ENCODE assay signal across 8 cellular contexts in the genomic region with DNA sequence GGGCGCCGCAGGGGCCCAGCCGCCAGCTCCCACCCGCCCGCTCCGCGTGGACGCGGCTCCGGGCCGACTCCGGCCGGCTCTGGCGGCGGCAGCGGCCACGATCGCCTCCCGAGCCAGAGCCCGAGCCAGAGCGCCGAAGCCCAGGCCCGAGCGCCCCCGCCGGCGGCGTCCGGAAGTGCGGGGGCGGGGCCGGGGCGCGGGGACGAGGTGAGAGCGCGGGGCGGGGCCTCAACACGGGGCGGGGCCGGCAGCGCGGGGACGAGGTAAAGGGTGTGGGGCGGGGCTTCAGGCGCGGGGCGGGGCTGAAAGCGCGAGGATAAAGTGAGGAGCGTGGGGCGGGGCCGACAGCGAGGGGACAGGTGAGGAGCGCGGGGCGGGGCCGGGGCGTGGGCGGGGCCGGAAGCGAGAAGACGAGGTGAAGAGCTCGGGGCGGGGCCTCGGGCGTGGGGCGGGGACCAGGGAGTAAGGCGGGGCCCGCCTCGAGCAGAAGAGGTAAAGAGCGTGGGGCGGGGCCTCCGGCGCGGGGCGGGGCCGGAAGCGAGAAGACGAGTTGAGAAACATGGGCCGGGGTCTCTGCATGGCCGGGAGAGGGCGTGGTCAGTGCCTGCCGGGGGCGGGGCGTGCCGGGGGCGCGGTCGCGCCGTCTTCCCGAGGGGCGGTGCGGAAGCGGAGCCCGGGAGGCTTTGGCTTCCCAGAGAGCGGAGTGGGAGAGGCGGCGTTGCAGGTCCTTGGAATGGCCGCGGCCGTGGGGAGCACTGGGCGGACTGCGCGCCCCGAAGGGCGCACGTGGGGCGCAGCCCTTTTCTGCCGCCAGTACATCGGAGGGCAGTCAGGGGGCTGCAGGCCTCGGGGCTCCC. TPM values are rescaled to one million over a fixed set of nuclear protein-coding genes. Genes with fewer than 3 reads are reported as not detected.
DNase-seq lines count a peak whose midpoint lies in the region; ATAC-seq and TF ChIP-seq lines count a peak whose summit lies in the region.

Gene AXIN1 (minus strand): TSS at position 177 of the 857 bp plus-strand sequence. CDS start 5,698 bp downstream, outside the sequence.

- H3K36me3 ChIP-seq in DOHH2 (ENCODE audit: control insufficient read depth, low read length) (peaks cover 9% of the 10 kb centered on the region), MG63 (peaks cover 28% of the 10 kb centered on the region)

- peak; percentile 83 for ATAC-seq in stimulated activated naive CD8-positive, alpha-beta T cell treated with anti-CD3 and anti-CD28 coated beads, Interleukin-15, Interleukin-2, amounts not matched to agents 100 U/mL and 50 U/mL, for 24 hours

- H3K9me2 ChIP-seq in DOHH2 (replicated peaks; ENCODE audit: control insufficient read depth, low read length): no peaks in the 10 kb centered on the region

- peaks cover 5% of the 10 kb centered on the region for H4K20me1 ChIP-seq in DOHH2 (ENCODE audit: control insufficient read depth, insufficient read depth, low read depth, low read length)

- no peak within 1 kb of the TSS for H3K27ac ChIP-seq in DOHH2 (ENCODE audit: low read depth, low read length)

- H3K4me3 ChIP-seq in DOHH2 (ENCODE audit: low read length) (peak within 1 kb of the TSS; percentile 73), MG63 (peak within 1 kb of the TSS; percentile 72), fibroblast of the aortic adventitia (ENCODE audit: low read depth, low read length) (peak within 1 kb of the TSS; percentile 77)

- peaks cover 12% of the 10 kb centered on the region for H3K4me1 Mint-ChIP-seq in nephron

- H3F3A ChIP-seq in DOHH2 (ENCODE audit: control insufficient read depth, insufficient read depth): no peaks in the 10 kb centered on the region

- H3K4me1 ChIP-seq in DOHH2 (ENCODE audit: control insufficient read depth, low read length): peaks cover 35% of the 10 kb centered on the region

- peak within 1 kb of the TSS; percentile 66 for H3K4me2 ChIP-seq in DOHH2 (ENCODE audit: low read length)

- no peaks in the 10 kb centered on the region for H3K9me3 Mint-ChIP-seq in nephron

- no peaks in the 10 kb centered on the region for H3K9me3 ChIP-seq in DOHH2 (ENCODE audit: control insufficient read depth, insufficient read depth, low read length)
- no peaks in the 10 kb centered on the region for H3K9me3 ChIP-seq in MG63

- peaks cover 41% of the 10 kb centered on the region for H3K79me2 ChIP-seq in DOHH2 (ENCODE audit: control insufficient read depth, low read length)

- DNase-seq in GOT3 (lab: John Stamatoyannopoulos, UW): peak; percentile 75
- peak; percentile 99 for DNase-seq in MG63
- peak; percentile 94 to 97 for DNase-seq in SHP77 (lab: John Stamatoyannopoulos, UW)
- peak; percentile 99 for DNase-seq in activated effector memory CD4-positive, alpha-beta T cell treated with Interleukin-2 at 50 U/mL for 16 hours
- peak; percentile 75 for DNase-seq in fibroblast of the aortic adventitia (ENCODE audit: low read depth)
- peak; percentile 100 for DNase-seq in stimulated activated naive CD8-positive, alpha-beta T cell treated with anti-CD3 and anti-CD28 coated beads, Interleukin-15, Interleukin-2, amounts not matched to agents 100 U/mL and 50 U/mL, for 24 hours

- H3K27me3 ChIP-seq in DOHH2 (ENCODE audit: control insufficient read depth, low read length) (no peaks in the 10 kb centered on the region), MG63 (no peaks in the 10 kb centered on the region)

- H3K27ac Mint-ChIP-seq in nephron: peak within 1 kb of the TSS in 2 of 3 experiments; percentile 87 to 91

- H3K27me3 Mint-ChIP-seq in nephron (ENCODE audit: low read depth): no peaks in the 10 kb centered on the region

- TF ChIP-seq CTCF in DOHH2 (IDR thresholded peaks at IDR 0.05; ENCODE audit: low read depth, low read length, poor library complexity, severe bottlenecking) (peak; percentile 28), fibroblast of the aortic adventitia (IDR thresholded peaks at IDR 0.05; ENCODE audit: insufficient read depth, low read length) (peak; percentile 55), nephron (IDR thresholded peaks at IDR 0.05; ENCODE audit: unreplicated experiment in 3 of 3) (peak; percentile 49 to 56 (median 53))

- H3K36me3 Mint-ChIP-seq in nephron (ENCODE audit: low read depth): peaks cover 6% of the 10 kb centered on the region

- H3K4me3 Mint-ChIP-seq in nephron: peak within 1 kb of the TSS; percentile 92 to 98 (median 96)

RNA-seq across cellular contexts. Expression of gene AXIN1, which starts in this region (rescaled TPM):
- 46.9 and 48.3 TPM in 2 replicates for total RNA-seq in MG63 (2014; rRNA removed; shearing (Covaris generic); ENCODE audit: low replicate concordance)
- 13.4 and 26.4 TPM in 2 replicates for total RNA-seq in fibroblast of the aortic adventitia (ENCODE audit: low replicate concordance)
